In the genomic region with DNA sequence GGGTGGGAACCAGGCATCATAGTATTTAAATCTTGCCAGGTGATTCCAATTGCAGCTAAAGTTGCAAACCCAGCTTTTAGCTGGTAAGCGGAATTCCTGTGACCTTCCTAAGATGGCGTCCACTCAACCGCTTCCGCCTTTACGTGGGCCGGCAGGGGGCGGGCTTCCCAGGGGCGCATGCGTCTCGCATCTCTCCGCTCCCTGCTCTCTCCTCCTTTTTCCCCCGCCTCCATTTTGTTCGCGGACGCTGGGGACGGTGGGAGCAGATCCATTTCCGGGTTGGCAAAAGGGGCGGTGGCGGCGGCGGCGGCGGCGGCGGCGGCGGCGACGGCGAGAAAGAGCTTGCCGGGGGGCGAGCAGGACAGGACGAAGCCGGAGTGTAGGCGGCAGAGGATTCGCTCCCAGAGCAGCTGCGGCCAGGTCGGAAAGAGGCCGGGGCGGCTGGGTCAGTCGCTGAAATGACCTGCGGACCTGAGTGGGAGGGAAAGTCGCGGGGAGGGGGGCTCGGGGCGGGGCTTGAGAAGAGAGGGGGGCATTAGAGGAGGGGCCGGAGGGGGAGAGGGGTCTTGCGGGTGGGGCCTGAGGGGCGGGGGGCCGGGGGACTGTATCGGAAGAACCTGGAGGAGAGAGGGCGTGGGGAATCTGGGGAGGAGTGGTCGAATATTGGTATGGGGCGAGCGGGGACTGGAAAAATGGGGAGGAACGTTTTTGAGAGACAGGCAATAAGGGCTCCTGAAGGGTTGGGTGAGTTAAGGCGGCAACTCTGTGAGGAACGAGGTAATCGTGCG, we compare ENCODE assay signal across 8 cellular contexts. TPM values are rescaled to one million over a fixed set of nuclear protein-coding genes. Genes with fewer than 3 reads are reported as not detected.
DNase-seq lines count a peak whose midpoint lies in the region; ATAC-seq, FAIRE-seq and TF ChIP-seq lines count a peak whose summit lies in the region.

WIPF2 (plus strand) TSS at position 232 of the 788 bp plus-strand sequence. CDS start 37,156 bp downstream, outside the sequence.

- no peaks in the 10 kb centered on the region for H3K27me3 ChIP-seq in astrocyte (ENCODE audit: insufficient read depth, low read length)
- H3K27me3 ChIP-seq in hepatocyte = no peaks in the 10 kb centered on the region

- peaks cover 19% of the 10 kb centered on the region for H3K4me1 Mint-ChIP-seq in T-helper 2 cell treated with Interferon-gamma antibody and Interleukin-4, amounts not matched to agents 5 μg/mL and 100 μg/mL, for 36 hours (ENCODE audit: low read depth)
- H3K4me1 Mint-ChIP-seq in astrocyte (ENCODE audit: low read depth, unreplicated experiment) = peaks cover 5% of the 10 kb centered on the region

- H3K4me3 ChIP-seq in astrocyte (ENCODE audit: insufficient read depth, low read depth, low read length) (peak within 1 kb of the TSS; percentile 99), hepatocyte (peak within 1 kb of the TSS; percentile 30)

- H3K9ac ChIP-seq in astrocyte (ENCODE audit: low read length) = peak within 1 kb of the TSS; percentile 93

- no peak for FAIRE-seq in astrocyte (lab: Jason Lieb, UNC)

- ATAC-seq in HG02943 (IDR thresholded peaks at IDR 0.05; ENCODE audit: low read depth, unreplicated experiment) (peak; percentile 91), HG02884 (IDR thresholded peaks at IDR 0.05; ENCODE audit: unreplicated experiment) (no peak)

- H3K27me3 Mint-ChIP-seq in T-helper 2 cell treated with Interferon-gamma antibody and Interleukin-4, amounts not matched to agents 5 μg/mL and 100 μg/mL, for 36 hours (ENCODE audit: low read depth) = no peaks in the 10 kb centered on the region
- H3K27me3 Mint-ChIP-seq in astrocyte (ENCODE audit: low read depth, unreplicated experiment) = no peaks in the 10 kb centered on the region

- H4K20me1 ChIP-seq in astrocyte (ENCODE audit: insufficient read depth, low read length) (peaks cover 11% of the 10 kb centered on the region), hepatocyte (ENCODE audit: insufficient read depth, poor library complexity, severe bottlenecking) (peaks cover 3% of the 10 kb centered on the region)

- TF ChIP-seq CTCF in GM13977 (IDR thresholded peaks at IDR 0.05; ENCODE audit: extremely low read depth, insufficient read depth, missing control alignments) (peak; percentile 30), astrocyte (IDR thresholded peaks at IDR 0.05; ENCODE audit: insufficient read depth, low read depth, low read length) (peak; percentile 37), hepatocyte (IDR thresholded peaks at IDR 0.05; ENCODE audit: poor library complexity) (peak; percentile 49)

- WGBS in hepatocyte (ENCODE audit: low lambda C conversion rate, missing lambda C conversion rate) = under 1% methylated on average over 25 of the region's 60 CpGs

- H3K9me3 ChIP-seq in astrocyte (ENCODE audit: insufficient read depth, low read depth, low read length) (no peaks in the 10 kb centered on the region), hepatocyte (ENCODE audit: low read depth) (no peaks in the 10 kb centered on the region)

- H3K4me1 ChIP-seq in astrocyte (ENCODE audit: insufficient read depth, low read length) = peaks cover 6% of the 10 kb centered on the region
- no peaks in the 10 kb centered on the region for H3K4me1 ChIP-seq in hepatocyte (ENCODE audit: insufficient read depth)

- H2AFZ ChIP-seq in astrocyte (ENCODE audit: low read depth, low read length) (peak within 1 kb of the TSS; percentile 83), hepatocyte (peak within 1 kb of the TSS; percentile 83)

- H3K4me2 ChIP-seq in astrocyte (ENCODE audit: low read length) = peak within 1 kb of the TSS; percentile 99
- peak within 1 kb of the TSS; percentile 82 for H3K4me2 ChIP-seq in hepatocyte

- H3K27ac ChIP-seq in astrocyte (ENCODE audit: low read depth, low read length) = peak within 1 kb of the TSS; percentile 90
- peak within 1 kb of the TSS; percentile 93 for H3K27ac ChIP-seq in hepatocyte

- H3K27ac Mint-ChIP-seq in T-helper 2 cell treated with Interferon-gamma antibody and Interleukin-4, amounts not matched to agents 5 μg/mL and 100 μg/mL, for 36 hours = peak within 1 kb of the TSS; percentile 100
- peak within 1 kb of the TSS; percentile 99 for H3K27ac Mint-ChIP-seq in astrocyte (ENCODE audit: unreplicated experiment)

- DNase-seq in GM13977 (ENCODE audit: low spot score) (peak; percentile 97), NCI-H1930 (lab: John Stamatoyannopoulos, UW) (peak; percentile 96 to 97), astrocyte (ENCODE audit: low read depth) (peak; percentile 86), hepatocyte (ENCODE audit: low spot score) (peak; percentile 98), renal cortical epithelial cell (ENCODE audit: low read depth) (peak; percentile 87)
- peak; percentile 96 for DNase-seq in T-helper 2 cell treated with Interferon-gamma antibody and Interleukin-4, amounts not matched to agents 5 μg/mL and 100 μg/mL, for 36 hours (ENCODE audit: low spot score)

- H3K4me3 Mint-ChIP-seq in T-helper 2 cell treated with Interferon-gamma antibody and Interleukin-4, amounts not matched to agents 5 μg/mL and 100 μg/mL, for 36 hours = peak within 1 kb of the TSS; percentile 91
- peak within 1 kb of the TSS; percentile 92 for H3K4me3 Mint-ChIP-seq in astrocyte (ENCODE audit: unreplicated experiment)

- H3K79me2 ChIP-seq in astrocyte (ENCODE audit: insufficient read depth, low read length) (peaks cover 31% of the 10 kb centered on the region), hepatocyte (peaks cover 34% of the 10 kb centered on the region)

- H3K36me3 ChIP-seq in astrocyte (ENCODE audit: insufficient read depth, low read length) (no peaks in the 10 kb centered on the region), hepatocyte (replicated peaks; ENCODE audit: insufficient read depth, low read depth) (no peaks in the 10 kb centered on the region)

- no peaks in the 10 kb centered on the region for H3K9me2 ChIP-seq in hepatocyte (replicated peaks; ENCODE audit: insufficient read depth)

- in situ Hi-C loops in GM13977 (cut with MboI; ENCODE audit: low pct_unique_long_range_greater_than_20kb, low sequenced_read_pairs, unreplicated experiment) = no loop called here

- H3K9me3 Mint-ChIP-seq in T-helper 2 cell treated with Interferon-gamma antibody and Interleukin-4, amounts not matched to agents 5 μg/mL and 100 μg/mL, for 36 hours = no peaks in the 10 kb centered on the region
- no peaks in the 10 kb centered on the region for H3K9me3 Mint-ChIP-seq in astrocyte (ENCODE audit: unreplicated experiment)

- peaks cover 4% of the 10 kb centered on the region for H3K36me3 Mint-ChIP-seq in T-helper 2 cell treated with Interferon-gamma antibody and Interleukin-4, amounts not matched to agents 5 μg/mL and 100 μg/mL, for 36 hours (ENCODE audit: low read depth)
- no peaks in the 10 kb centered on the region for H3K36me3 Mint-ChIP-seq in astrocyte (ENCODE audit: low read depth, unreplicated experiment)

RNA-seq across cellular contexts. Expression of gene WIPF2, which starts in this region (rescaled TPM):
- total RNA-seq in astrocyte (30.7 and 31.2 TPM in 2 replicates), hepatocyte (10.3 and 12.6 TPM in 2 replicates), renal cortical epithelial cell (9.6 and 24.5 TPM in 2 replicates)
- 23.8 and 24.2 TPM in 2 replicates for polyA plus RNA-seq in hepatocyte
